7 cellular contexts compared by ENCODE assay signal in the genomic region with DNA sequence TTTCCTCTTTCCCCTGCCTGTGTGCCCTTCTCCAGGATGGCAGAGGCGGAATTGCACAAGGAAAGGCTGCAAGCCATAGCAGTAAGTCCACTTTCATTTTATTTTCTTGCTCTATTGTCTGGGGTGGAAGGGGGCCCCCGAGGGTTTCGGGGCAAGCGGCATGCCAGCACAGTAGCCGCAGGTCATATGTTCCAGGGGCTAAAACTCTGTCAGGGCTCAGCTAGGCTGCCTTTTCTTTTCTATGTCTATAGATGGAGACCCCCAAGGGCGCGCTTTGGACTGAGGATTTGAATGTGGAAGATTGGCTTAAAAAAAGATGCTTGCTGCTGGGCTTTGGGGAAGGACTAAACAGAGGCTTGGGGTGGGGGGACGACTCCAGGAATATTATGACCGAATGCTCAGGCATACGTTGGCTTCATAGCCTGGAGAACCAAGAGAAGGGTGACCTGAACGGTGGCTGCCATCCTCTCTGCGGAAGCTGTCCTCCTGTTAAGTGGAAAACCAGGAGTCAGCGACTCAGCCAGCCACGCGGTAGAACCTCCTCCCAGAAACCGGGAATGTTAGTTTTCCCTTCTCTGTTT. TPM values are rescaled to one million over a fixed set of nuclear protein-coding genes. Genes with fewer than 3 reads are reported as not detected.
DNase-seq lines count a peak whose midpoint lies in the region; ATAC-seq, FAIRE-seq and TF ChIP-seq lines count a peak whose summit lies in the region.

No MANE protein-coding gene starts in this region.

- peak overlapping the region; percentile 84 for H3K4ac ChIP-seq in IMR-90 (ENCODE audit: low read depth, low read length)

- peak overlapping the region; percentile 90 for H3K4me2 ChIP-seq in IMR-90 (ENCODE audit: low read depth, low read length)

- no peak for TF ChIP-seq RAD21 in IMR-90 (IDR thresholded peaks at IDR 0.05; ENCODE audit: low read length)

- POLR2A ChIA-PET in IMR-90 (lab: Charles Lee; ENCODE audit: unreplicated experiment) (no interaction called here), MCF 10A (lab: Yijun Ruan, JAX) (interaction anchor here (0.7 kb wide), 1 partner anchor 206 kb away, joined by 3 read pairs; no protein-coding TSS in a partner anchor)

- H3K4me1 ChIP-seq in IMR-90 (ENCODE audit: control insufficient read depth, insufficient read depth, low read length), result peaks cover 4% of the 10 kb centered on the region
- no peaks in the 10 kb centered on the region for H3K4me1 ChIP-seq in kidney (ENCODE audit: control insufficient read depth in 1 of 2, insufficient read depth in 1 of 2, low read depth in 1 of 2, low read length in 2 of 2)
- H3K4me1 ChIP-seq in suprapubic skin, result peaks cover 13% of the 10 kb centered on the region

- CTCF ChIA-PET in IMR-90 (lab: Yijun Ruan, JAX), result no interaction called here
- CTCF ChIA-PET in MCF 10A (lab: Yijun Ruan, JAX), result interaction anchor here (0.6 to 1.9 kb wide), 5 partner anchors 41 to 206 kb away, joined by 3 to 6 read pairs (median 3); no protein-coding TSS in a partner anchor

- TF ChIP-seq CTCF in IMR-90 (conservative IDR thresholded peaks at IDR 0.05; ENCODE audit: low read depth, low read length), result no peak
- TF ChIP-seq CTCF in MCF 10A (IDR thresholded peaks at IDR 0.05; ENCODE audit: unreplicated experiment), result no peak
- TF ChIP-seq CTCF in kidney (IDR thresholded peaks at IDR 0.05; ENCODE audit: borderline replicate concordance, extremely low read depth, insufficient read depth), result no peak
- TF ChIP-seq CTCF in suprapubic skin (IDR thresholded peaks at IDR 0.05), result no peak

- H3K27me3 Mint-ChIP-seq in MCF 10A (ENCODE audit: insufficient read depth, unreplicated experiment), result no peaks in the 10 kb centered on the region

- peak overlapping the region; percentile 86 for H4K91ac ChIP-seq in IMR-90 (ENCODE audit: insufficient read depth, low read depth, low read length)

- peak overlapping the region; percentile 58 to 59 for H4K8ac ChIP-seq in IMR-90 (ENCODE audit: low read depth in 2 of 2, low read length in 2 of 2)

- in situ Hi-C loops in IMR-90 (cut with MboI; ENCODE audit: low sequenced_read_pairs), result no loop called here

- H4K5ac ChIP-seq in IMR-90 (ENCODE audit: low read depth, low read length), result peak overlapping the region; percentile 45

- no peak for TF ChIP-seq EP300 in suprapubic skin (IDR thresholded peaks at IDR 0.05)

- H2AK5ac ChIP-seq in IMR-90 (ENCODE audit: low read depth, low read length), result peak overlapping the region; percentile 37

- no peaks in the 10 kb centered on the region; the same call in 1 of the 2 replicates for H4K20me1 ChIP-seq in IMR-90 (ENCODE audit: insufficient read depth, low read length)

- peaks cover 8% of the 10 kb centered on the region; the same call in 1 of the 2 replicates for H3K9me1 ChIP-seq in IMR-90 (ENCODE audit: insufficient read depth, low read length)

- peak overlapping the region; percentile 93 for H2AFZ ChIP-seq in IMR-90 (replicated peaks; ENCODE audit: low read length, poor library complexity)

- DNase-seq in IMR-90 (no peak), MCF 10A (ENCODE audit: unreplicated experiment) (no peak), kidney (no peak), suprapubic skin (ENCODE audit: low spot score in 2 of 2) (no peak), NCI-H1930 (lab: John Stamatoyannopoulos, UW) (no peak), RPMI8226 (no peak)

- H3K27ac ChIP-seq in IMR-90 (ENCODE audit: insufficient read depth, low read length) (peak overlapping the region; percentile 58), kidney (ENCODE audit: low read depth in 2 of 2, low read length in 2 of 2) (peak overlapping the region in 1 of 2 donors; percentile 29), suprapubic skin (peak overlapping the region; percentile 51)

- dilution Hi-C loops in IMR-90 (cut with HindIII; ENCODE audit: low sequenced_read_pairs, unreplicated experiment), result no loop called here

- peak overlapping the region; percentile 85 for H3K18ac ChIP-seq in IMR-90 (ENCODE audit: low read depth, low read length)

- FAIRE-seq in kidney (lab: Jason Lieb, UNC), result no peak

- no peaks in the 10 kb centered on the region for H3K36me3 ChIP-seq in IMR-90 (ENCODE audit: control insufficient read depth, insufficient read depth, low read length)
- no peaks in the 10 kb centered on the region for H3K36me3 ChIP-seq in kidney (ENCODE audit: control insufficient read depth in 1 of 2, insufficient read depth in 2 of 2, low read length in 2 of 2)
- H3K36me3 ChIP-seq in suprapubic skin, result no peaks in the 10 kb centered on the region

- intact Hi-C loops in IMR-90 (cut with micrococcal nuclease) (loop anchor here (2.0 kb wide), 1 partner anchor 36 kb away; no protein-coding TSS in a partner anchor), MCF 10A (cut with micrococcal nuclease) (loop anchor here (1.0 to 5.0 kb wide), 2 partner anchors 128 to 206 kb away; no protein-coding TSS in a partner anchor), kidney (cut with DNase I) (no loop called here)

- peak; percentile 33 for ATAC-seq in IMR-90 (ENCODE audit: low read depth)
- ATAC-seq in GM21390 (IDR thresholded peaks at IDR 0.05; ENCODE audit: unreplicated experiment), result no peak

- peak overlapping the region; percentile 93 for H2BK120ac ChIP-seq in IMR-90 (ENCODE audit: low read depth, low read length)

- peaks cover 6% of the 10 kb centered on the region for H3K4me1 Mint-ChIP-seq in MCF 10A (ENCODE audit: insufficient read depth, unreplicated experiment)

- H2AK9ac ChIP-seq in IMR-90 (replicated peaks; ENCODE audit: low read depth, low read length, poor library complexity), result peak overlapping the region; percentile 90

- peak overlapping the region; percentile 86 for H3K56ac ChIP-seq in IMR-90 (ENCODE audit: extremely low read depth, insufficient read depth, low read length)

- peak overlapping the region; percentile 97 for H3K14ac ChIP-seq in IMR-90 (replicated peaks; ENCODE audit: low read depth, low read length)

- no peak overlapping the region for H3K27ac Mint-ChIP-seq in MCF 10A (ENCODE audit: low read depth, unreplicated experiment)

- H3K9me3 ChIP-seq in IMR-90 (ENCODE audit: control insufficient read depth, insufficient read depth, low read length) (no peaks in the 10 kb centered on the region), kidney (ENCODE audit: control insufficient read depth in 1 of 2, low read length in 2 of 2) (no peaks in the 10 kb centered on the region), suprapubic skin (no peaks in the 10 kb centered on the region)

- H3K23ac ChIP-seq in IMR-90 (ENCODE audit: low read depth, low read length), result peak overlapping the region; percentile 96

- H3K4me3 ChIP-seq in IMR-90 (ENCODE audit: insufficient read depth, low read depth, low read length), result peak overlapping the region; percentile 90
- H3K4me3 ChIP-seq in kidney (ENCODE audit: low read length in 2 of 2), result peak overlapping the region; percentile 43 to 73
- peak overlapping the region; percentile 64 for H3K4me3 ChIP-seq in suprapubic skin

- H2BK15ac ChIP-seq in IMR-90 (ENCODE audit: low read depth, low read length), result peak overlapping the region; percentile 35; the same call in 2 of the 3 replicates

- H3K9me3 Mint-ChIP-seq in MCF 10A (ENCODE audit: unreplicated experiment), result no peaks in the 10 kb centered on the region

- peak overlapping the region; percentile 84 for H2BK20ac ChIP-seq in IMR-90 (ENCODE audit: low read depth, low read length)

- no TSS peak for BruUV-seq in IMR-90 (replicated peaks; lab: Mats Ljungman, UMichigan)
- no TSS peak for BruUV-seq in MCF 10A (replicated peaks; lab: Mats Ljungman, UMichigan)

- peak overlapping the region; percentile 80 for H3K4me3 Mint-ChIP-seq in MCF 10A (ENCODE audit: unreplicated experiment)

- H2BK5ac ChIP-seq in IMR-90 (ENCODE audit: low read depth, low read length, poor library complexity, severe bottlenecking), result peak overlapping the region; percentile 83

- H3K9ac ChIP-seq in IMR-90 (ENCODE audit: low read depth, low read length) (peak overlapping the region; percentile 75), kidney (ENCODE audit: low read length in 2 of 2) (peak overlapping the region; percentile 41 to 59)

- peaks cover 4 to 51% of the 10 kb centered on the region in 2 experiments; a peak in 3 of 4 replicates for H3K79me1 ChIP-seq in IMR-90 (ENCODE audit: low read depth in 1 of 2, low read length in 2 of 2)

- TF ChIP-seq POLR2A in IMR-90 (IDR thresholded peaks at IDR 0.05; ENCODE audit: low read depth, low read length) (no peak), suprapubic skin (IDR thresholded peaks at IDR 0.05) (no peak)

- no peaks in the 10 kb centered on the region for H3K36me3 Mint-ChIP-seq in MCF 10A (ENCODE audit: insufficient read depth, unreplicated experiment)

- H3K27me3 ChIP-seq in IMR-90 (ENCODE audit: control insufficient read depth, insufficient read depth, low read length), result no peaks in the 10 kb centered on the region
- peaks cover 19% of the 10 kb centered on the region for H3K27me3 ChIP-seq in suprapubic skin

- WGBS in IMR-90 (ENCODE audit: extremely low coverage in 2 of 2, insufficient read length in 1 of 2), 2 experiments, result no CpG with 5 or more reads among the region's 16 CpGs
- WGBS in suprapubic skin, result 6% methylated on average over 16 of the region's 16 CpGs

TF ChIP-seq in IMR-90, 13 proteins besides CTCF, POLR2A, EP300 and RAD21:
- TF ChIP-seq CEBPB (IDR thresholded peaks at IDR 0.05; ENCODE audit: low read depth, low read length) (0 out of 2 replicates have a peak, but pooled peaks have one; percentile 17), CHD1 (IDR thresholded peaks at IDR 0.05; ENCODE audit: low read depth, low read length) (0 out of 2 replicates have a peak, but pooled peaks have one; percentile 25), RCOR1 (IDR thresholded peaks at IDR 0.05; ENCODE audit: insufficient replicate concordance, low read length) (no peak)

RNA-seq across cellular contexts. Expression of gene PALM2AKAP2, which starts 0.5 kb away (rescaled TPM):
- total RNA-seq in IMR-90 (2012; rRNA removed), result 14.2 and 20.6 TPM in 2 replicates
- polyA plus RNA-seq in IMR-90 (2012; rRNA removed), result 3.2 and 3.3 TPM in 2 replicates
- 0.88 and 1.4 TPM in 2 replicates for polyA plus RNA-seq in IMR-90 (2012; cell fraction: cytosol; rRNA removed)
- 0.29 and 2.1 TPM in 2 replicates for polyA plus RNA-seq in IMR-90 (2012; cell fraction: nucleus; rRNA removed; ENCODE audit: low replicate concordance)
- 5.3 and 9.1 TPM in 2 replicates for total RNA-seq in MCF 10A (2022)
- total RNA-seq in kidney, result 10.6 TPM
- 0.26 TPM for polyA plus RNA-seq in kidney (ENCODE audit: insufficient read depth, low read depth, low replicate concordance)
- total RNA-seq in suprapubic skin, result 1 to 10 TPM in 3 of 4 donors, under 1 TPM in 1; 0.30 to 2.5 (median 1.9) TPM
